16 cellular contexts compared by ENCODE assay signal in genomic region chr1:219415915-219416314, GRCh38.
DNase-seq lines count a peak whose midpoint lies in the region; ATAC-seq, FAIRE-seq and TF ChIP-seq lines count a peak whose summit lies in the region.
"Had no signal": no experiment of that assay in that cellular context is flagged by ENCODE, and none has a peak within 500 bp of the region (broad histone marks: within the 10 kb centered on the region; RNA-seq: fewer than 3 reads in every experiment).

No MANE protein-coding gene starts in this region.

- DNase-seq in cardiac muscle cell (ENCODE audit: low read depth in 1 of 2, low spot score in 1 of 2) (no peak), Right ventricle myocardium superior (no peak), K562 (ENCODE audit: extremely low read depth in 1 of 4, low spot score in 3 of 4) (no peak), inferior parietal cortex (ENCODE audit: extremely low spot score) (no peak)
- DNase-seq: 8988T, DMS 273 treated with DMSO at 0.1 percent for 48 hours, DMS79 treated with DMSO at 0.1 percent for 48 hours had no signal

- intact Hi-C loops in Right ventricle myocardium superior (cut with DNase I): no loop called here
- intact Hi-C loops in K562 (cut with micrococcal nuclease): loop anchor here (1.0 to 10.0 kb wide), 4 partner anchors 211 to 1159 kb away; no protein-coding TSS in a partner anchor

- no peak for TF ChIP-seq RAD21 in K562 (CRISPR knock-in tag; conservative IDR thresholded peaks at IDR 0.05 in 1 of 2, IDR thresholded peaks at IDR 0.05 in 1 of 2)

- H3K4me1 ChIP-seq in cardiac muscle cell (ENCODE audit: low read depth) (peaks cover 34% of the 10 kb centered on the region), K562 (replicated peaks in 1 of 2; ENCODE audit: control insufficient read depth in 2 of 2, insufficient read depth in 2 of 2, low read length in 2 of 2) (no peaks in the 10 kb centered on the region)
- H3K4me1 ChIP-seq: BE2C; BLaER1; BLaER1 treated with 17β-estradiol and CSF1 and Interleukin-3, amounts not matched to agents 10 nM and 100 nM had no signal

- H3K4me2 ChIP-seq in K562 (ENCODE audit: insufficient read depth, low read length): no peak overlapping the region
- H3K4me2 ChIP-seq: A549; BLaER1; BLaER1 treated with 17β-estradiol and CSF1 and Interleukin-3, amounts not matched to agents 10 nM and 100 nM had no signal

- H3K9me3 ChIP-seq in cardiac muscle cell (ENCODE audit: low read depth) (no peaks in the 10 kb centered on the region), K562 (replicated peaks; ENCODE audit: control insufficient read depth, insufficient read depth, low read depth, low read length) (no peaks in the 10 kb centered on the region)
- H3K9me3 ChIP-seq: A549; BE2C; BLaER1; BLaER1 treated with 17β-estradiol and CSF1 and Interleukin-3, amounts not matched to agents 10 nM and 100 nM; Caco-2 had no signal

- H3K9me1 ChIP-seq in K562 (ENCODE audit: control insufficient read depth, insufficient read depth, low read length): no peaks in the 10 kb centered on the region

- H3K27ac ChIP-seq in cardiac muscle cell (peak overlapping the region; percentile 18), K562 (ENCODE audit: extremely low read depth, low read depth, low read length) (no peak overlapping the region)
- H3K27ac ChIP-seq: 22Rv1; A549; BLaER1; BLaER1 treated with 17β-estradiol and CSF1 and Interleukin-3, amounts not matched to agents 10 nM and 100 nM; C4-2B had no signal

- ATAC-seq in Right ventricle myocardium superior (ENCODE audit: poor library complexity) (no peak), K562 (no peak)
- ATAC-seq: CD8-positive, alpha-beta T cell had no signal

- H3K36me3 ChIP-seq in cardiac muscle cell: no peaks in the 10 kb centered on the region
- H3K36me3 ChIP-seq in K562 (ENCODE audit: control insufficient read depth, insufficient read depth, low read length): no peaks in the 10 kb centered on the region
- H3K36me3 ChIP-seq: BE2C; BLaER1; BLaER1 treated with 17β-estradiol and CSF1 and Interleukin-3, amounts not matched to agents 10 nM and 100 nM had no signal

- no peak overlapping the region for H2AFZ ChIP-seq in K562 (ENCODE audit: low read depth, low read length)

- H3K27me3 ChIP-seq in cardiac muscle cell (no peaks in the 10 kb centered on the region), K562 (ENCODE audit: control insufficient read depth in 2 of 2, insufficient read depth in 2 of 2, low read length in 2 of 2) (no peaks in the 10 kb centered on the region)
- H3K27me3 ChIP-seq: BE2C; BLaER1; BLaER1 treated with 17β-estradiol and CSF1 and Interleukin-3, amounts not matched to agents 10 nM and 100 nM had no signal

- CTCF ChIA-PET in K562 (lab: Yijun Ruan, JAX; ENCODE audit: low intra/inter-chr PET ratio): interaction anchor here (0.9 to 1.3 kb wide), 3 partner anchors 1055 to 1086 kb away, joined by 5 to 7 read pairs (median 5); no protein-coding TSS in a partner anchor

- TF ChIP-seq EP300 in K562 (IDR thresholded peaks at IDR 0.05; ENCODE audit: low read length): no peak

- TF ChIP-seq CTCF in cardiac muscle cell (IDR thresholded peaks at IDR 0.05; ENCODE audit: low read depth, low read length) (no peak), K562 (IDR thresholded peaks at IDR 0.05 in 2 of 3, conservative IDR thresholded peaks at IDR 0.05 in 1 of 3; ENCODE audit: insufficient read depth in 2 of 3, low read depth in 1 of 3, low read length in 3 of 3) (no peak)

- H3K9ac ChIP-seq in K562 (ENCODE audit: insufficient read depth in 1 of 2, low read depth in 2 of 2, low read length in 2 of 2): no peak overlapping the region
- H3K9ac ChIP-seq: BLaER1; BLaER1 treated with 17β-estradiol and CSF1 and Interleukin-3, amounts not matched to agents 10 nM and 100 nM had no signal

- H3K4me3 ChIP-seq in cardiac muscle cell (no peak overlapping the region), K562 (no peak overlapping the region)
- H3K4me3 ChIP-seq: A549; BLaER1; BLaER1 treated with 17β-estradiol and CSF1 and Interleukin-3, amounts not matched to agents 10 nM and 100 nM had no signal

- FAIRE-seq in K562 (lab: Jason Lieb, UNC): no peak
- FAIRE-seq: A204.1 had no signal

- in situ Hi-C loops in K562 (cut with MboI): no loop called here

- POLR2A ChIA-PET in K562 (lab: Yijun Ruan, JAX): no interaction called here

- TF ChIP-seq POLR2A in K562 (conservative IDR thresholded peaks at IDR 0.05): no peak

- H3K79me2 ChIP-seq in K562 (ENCODE audit: control insufficient read depth, insufficient read depth, low read length): no peaks in the 10 kb centered on the region

- H4K20me1 ChIP-seq in K562 (replicated peaks; ENCODE audit: control insufficient read depth, insufficient read depth, low read length): no peaks in the 10 kb centered on the region
- H4K20me1 ChIP-seq: BLaER1; BLaER1 treated with 17β-estradiol and CSF1 and Interleukin-3, amounts not matched to agents 10 nM and 100 nM had no signal

- WGBS in K562 (ENCODE audit: insufficient coverage, low coverage, missing lambda C conversion rate): 0% methylated on average over 2 of the region's 2 CpGs

- BruUV-seq in K562 (replicated peaks; lab: Mats Ljungman, UMichigan): no TSS peak

TF ChIP-seq in K562, 482 proteins besides CTCF, POLR2A, EP300 and RAD21:
- TF ChIP-seq ETV5 (CRISPR knock-in tag; IDR thresholded peaks at IDR 0.05; ENCODE audit: low read depth): no peak
- TF ChIP-seq DACH1 (IDR thresholded peaks at IDR 0.05; ENCODE audit: partially characterized antibody): peak; percentile 96
